In the genomic region with DNA sequence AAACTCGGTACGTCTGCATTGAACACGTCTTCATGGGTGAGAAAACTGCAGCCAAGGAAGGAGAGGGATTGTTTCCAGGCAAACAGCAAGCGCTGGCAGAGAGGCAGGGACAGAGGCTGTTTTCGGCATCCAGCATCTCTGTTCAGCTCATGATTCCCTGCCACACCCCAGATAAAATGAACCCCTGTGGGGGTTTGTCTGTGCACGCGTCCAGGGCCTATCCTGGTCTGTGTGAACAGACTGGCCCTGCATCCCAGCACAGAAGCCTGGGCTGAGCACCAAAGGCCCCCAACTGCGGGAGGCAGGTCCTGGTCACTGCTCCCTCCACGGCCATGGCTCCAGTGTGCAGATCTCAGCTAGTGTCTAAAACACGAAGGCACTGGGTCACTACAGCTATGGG, we compare ENCODE assay signal across 17 cellular contexts.
"Had no signal": no experiment of that assay in that cellular context is flagged by ENCODE, and none has a peak within 500 bp of the region (broad histone marks: within the 10 kb centered on the region; RNA-seq: fewer than 3 reads in every experiment).

No MANE protein-coding gene starts in this region.

- H3K27me3 ChIP-seq: body of pancreas, dorsolateral prefrontal cortex, ovary had no signal

- ATAC-seq: activated T-helper 17 cell treated with anti-CD3 and anti-CD28 coated beads, Interleukin-2, amount 50 U/mL, for 72 hours; body of pancreas; foreskin keratinocyte; naive thymus-derived CD4-positive, alpha-beta T cell; SK-N-SH treated with all-trans-retinoic acid at 6 μM for 48 hours; stimulated activated naive CD8-positive, alpha-beta T cell treated with anti-CD3 and anti-CD28 coated beads, Interleukin-15, amount 100 ng/mL, for 72 hours had no signal

- DNase-seq: activated B cell treated with CpG ODN at 0.5 μM for 24 hours; activated CD4-positive, alpha-beta T cell treated with anti-CD3 and anti-CD28 coated beads, Interleukin-2, amount 10 ng/mL, durations not matched to agents 24 days and 14 days; activated naive CD4-positive, alpha-beta T cell treated with anti-CD3 and anti-CD28 coated beads, Interleukin-2, amount 50 U/mL, for 16 hours; activated T-cell treated with anti-CD3 and anti-CD28 coated beads for 4 hours; body of pancreas; esophagus squamous epithelium; foreskin keratinocyte; kidney glomerular epithelial cell; naive thymus-derived CD4-positive, alpha-beta T cell; ovary; stimulated activated CD4-positive, alpha-beta T cell treated with anti-CD3 and anti-CD28 coated beads, Interleukin-4, amount 100 ng/mL, for 4 hours; stimulated activated naive CD8-positive, alpha-beta T cell treated with anti-CD3 and anti-CD28 coated beads, Interleukin-15, amount 100 ng/mL, for 72 hours had no signal

- H3K4me1 ChIP-seq: body of pancreas, esophagus squamous epithelium, foreskin keratinocyte had no signal

- H3K4me3 ChIP-seq: body of pancreas, dorsolateral prefrontal cortex, esophagus squamous epithelium, lung, ovary, thoracic aorta had no signal

- H3K27ac ChIP-seq: body of pancreas, esophagus squamous epithelium, foreskin keratinocyte, ovary, thoracic aorta had no signal

- H3K36me3 ChIP-seq: esophagus squamous epithelium, ovary, thoracic aorta had no signal

- H3K9me3 ChIP-seq: body of pancreas, ovary, thoracic aorta had no signal
